8 cellular contexts compared by ENCODE assay signal in the genomic region with DNA sequence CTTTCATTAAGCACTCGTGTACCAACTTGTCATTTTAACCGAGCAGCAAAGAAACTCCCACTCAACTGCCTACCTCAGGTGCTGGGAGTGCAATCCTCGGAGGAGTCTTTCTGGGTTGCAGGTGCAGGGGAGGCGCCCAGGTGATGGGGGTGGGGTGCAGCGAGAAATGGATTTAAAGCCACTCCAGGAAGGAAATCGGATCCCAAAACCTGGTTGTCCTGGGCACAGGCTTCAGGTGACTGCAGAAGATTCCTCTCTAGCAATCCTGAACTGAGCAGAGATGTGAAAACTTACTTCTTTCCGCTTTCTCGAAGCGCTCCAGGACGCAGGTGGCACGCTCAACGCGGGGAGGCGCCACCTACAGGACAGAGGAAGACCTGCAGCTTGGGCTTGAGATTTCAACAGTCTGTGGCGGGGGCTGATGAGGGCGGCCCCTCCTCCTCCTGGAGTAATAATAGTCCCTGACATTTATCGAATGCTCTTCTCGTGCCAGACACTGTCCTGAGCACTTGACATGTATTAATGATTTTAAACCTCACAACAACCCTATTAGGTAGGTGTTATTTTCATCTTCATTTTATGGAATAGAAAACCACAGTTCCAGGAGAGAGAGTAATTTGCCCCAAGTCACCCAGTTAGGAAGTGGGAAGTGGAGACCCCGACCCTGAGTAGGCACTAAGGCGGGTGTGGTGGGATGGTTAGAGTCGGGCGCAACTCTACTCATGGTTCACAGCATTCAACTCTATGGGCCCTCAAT. TPM values are rescaled to one million over a fixed set of nuclear protein-coding genes. Genes with fewer than 3 reads are reported as not detected.
DNase-seq lines count a peak whose midpoint lies in the region; ATAC-seq and TF ChIP-seq lines count a peak whose summit lies in the region.

No MANE protein-coding gene starts in this region.

- DNase-seq in SIG-M5 treated with dmso at 0.1 percent for 504 hours (lab: John Stamatoyannopoulos, UW; ENCODE audit: unreplicated experiment) (peak; percentile 64), SIG-M5 (lab: John Stamatoyannopoulos, UW) (no peak), SK-N-MC (ENCODE audit: low read depth, low spot score) (no peak), cardiac septum (ENCODE audit: low spot score) (peak; percentile 80), putamen (ENCODE audit: low spot score) (peak; percentile 34)
- DNase-seq in activated naive CD4-positive, alpha-beta T cell (lab: John Stamatoyannopoulos, UW): peak; percentile 37 to 69 (median 49)

- H3K4me3 ChIP-seq in SK-N-MC: 0 out of 2 replicates have a peak overlapping the region, but pooled peaks have one; percentile 23

- no peaks in the 10 kb centered on the region for H3K36me3 ChIP-seq in SK-N-MC (ENCODE audit: insufficient read depth, low read length)

- TF ChIP-seq CTCF in LNCAP (IDR thresholded peaks at IDR 0.05): peak; percentile 99

- H3K27ac ChIP-seq in SK-N-MC: no peak overlapping the region

- ATAC-seq in HG02852 (IDR thresholded peaks at IDR 0.05; ENCODE audit: unreplicated experiment): no peak

- intact Hi-C loops in cardiac septum (cut with DNase I): no loop called here

- no peaks in the 10 kb centered on the region for H3K9me3 ChIP-seq in SK-N-MC (ENCODE audit: low read depth, low read length)

- H3K9ac ChIP-seq in SK-N-MC (ENCODE audit: insufficient read length): no peak overlapping the region

RNA-seq across cellular contexts. Expression of gene SKAP1, which starts 27.2 kb away (rescaled TPM):
- total RNA-seq in cardiac septum: not detected

Comparison
In these comparisons a context has a peak if more than half of its experiments do, and no peak if none do; other contexts are left out.
1. DNase-seq: peak in SIG-M5 treated with dmso at 0.1 percent for 504 hours (single experiment), activated naive CD4-positive, alpha-beta T cell (4 of 4), cardiac septum (single experiment) and putamen (single experiment); none in SIG-M5 (single experiment) and SK-N-MC (single experiment).